8 cellular contexts compared by ENCODE assay signal in genomic region chr11:72352859-72353551, GRCh38.
DNase-seq lines count a peak whose midpoint lies in the region; ATAC-seq, FAIRE-seq and TF ChIP-seq lines count a peak whose summit lies in the region.

No MANE protein-coding gene starts in this region.

- H3F3A ChIP-seq in PC-3 (ENCODE audit: low read length, unreplicated experiment), result no peaks in the 10 kb centered on the region

- peak; percentile 83 for FAIRE-seq in HTR-8/SVneo (lab: Jason Lieb, UNC)

- CTCF ChIA-PET in PC-3 (lab: Charles Lee), result interaction anchor here (2.0 kb wide), 1 partner anchor 78 kb away, joined by 6 read pairs; no protein-coding TSS in a partner anchor

- H3K9ac ChIP-seq in PC-3 (ENCODE audit: low read length), result no peak overlapping the region

- POLR2A ChIA-PET in PC-3 (lab: Charles Lee; ENCODE audit: unreplicated experiment), result no interaction called here

- TF ChIP-seq CTCF in cardiac fibroblast (IDR thresholded peaks at IDR 0.05; ENCODE audit: low read depth, low read length) (peak; percentile 35), PC-3 (conservative IDR thresholded peaks at IDR 0.05; ENCODE audit: low read depth, low read length) (no peak)

- peak; percentile 76 for ATAC-seq in GM19438 (IDR thresholded peaks at IDR 0.05; ENCODE audit: low read depth, unreplicated experiment)
- no peak for ATAC-seq in PC-3

- H3K4me1 ChIP-seq in PC-3 (ENCODE audit: insufficient read depth, low read length), result no peaks in the 10 kb centered on the region

- peak; percentile 78 for DNase-seq in GM04504 (ENCODE audit: low read depth)
- peak; percentile 68 for DNase-seq in HTR-8/SVneo (ENCODE audit: insufficient read length, low spot score)
- DNase-seq in cardiac fibroblast (ENCODE audit: low read depth in 2 of 2), result peak; percentile 49 to 80
- peak; percentile 63 for DNase-seq in skeletal muscle cell (ENCODE audit: low read depth)
- DNase-seq in PC-3, result no peak
- DNase-seq in NCI-H1930 (lab: John Stamatoyannopoulos, UW), result no peak
- DNase-seq in OCI-M1 (lab: John Stamatoyannopoulos, UW), result no peak

- H3K4me2 ChIP-seq in PC-3 (ENCODE audit: low read length), result no peak overlapping the region

- no peaks in the 10 kb centered on the region for H3K27me3 ChIP-seq in PC-3 (ENCODE audit: low read length)

- H4K20me1 ChIP-seq in PC-3 (ENCODE audit: low read length), result no peaks in the 10 kb centered on the region

- H3K79me2 ChIP-seq in PC-3 (ENCODE audit: low read length), result no peaks in the 10 kb centered on the region

- no peak overlapping the region for H2AFZ ChIP-seq in PC-3 (ENCODE audit: low read length)

- H3K36me3 ChIP-seq in PC-3 (ENCODE audit: low read depth, low read length), result peaks cover 3% of the 10 kb centered on the region; the same call in 1 of the 2 replicates

- intact Hi-C loops in PC-3 (cut with micrococcal nuclease), result loop anchor here (5.0 kb wide), 1 partner anchor 79 kb away; the partner anchor contains the start of gene CLPB

- H3K27ac ChIP-seq in PC-3 (ENCODE audit: low read length), result no peak overlapping the region

- H3K4me3 ChIP-seq in cardiac fibroblast (replicated peaks in 1 of 2; ENCODE audit: low read depth in 2 of 2, low read length in 2 of 2) (no peak overlapping the region), skeletal muscle cell (ENCODE audit: low read depth, low read length) (no peak overlapping the region), PC-3 (ENCODE audit: low read length) (no peak overlapping the region)

- H3K9me3 ChIP-seq in PC-3 (ENCODE audit: low read length), result no peaks in the 10 kb centered on the region

- no peaks in the 10 kb centered on the region for H3K9me2 ChIP-seq in PC-3 (replicated peaks; ENCODE audit: low read length)

- BruUV-seq in PC-3 (replicated peaks; lab: Mats Ljungman, UMichigan), result no TSS peak

Comparison
In these comparisons a context has a peak if more than half of its experiments do, and no peak if none do; other contexts are left out.
1. DNase-seq: peak in GM04504 (single experiment), HTR-8/SVneo (single experiment), cardiac fibroblast (2 of 2) and skeletal muscle cell (single experiment); none in PC-3 (single experiment), NCI-H1930 (0 of 2) and OCI-M1 (single experiment).